In the genomic region with DNA sequence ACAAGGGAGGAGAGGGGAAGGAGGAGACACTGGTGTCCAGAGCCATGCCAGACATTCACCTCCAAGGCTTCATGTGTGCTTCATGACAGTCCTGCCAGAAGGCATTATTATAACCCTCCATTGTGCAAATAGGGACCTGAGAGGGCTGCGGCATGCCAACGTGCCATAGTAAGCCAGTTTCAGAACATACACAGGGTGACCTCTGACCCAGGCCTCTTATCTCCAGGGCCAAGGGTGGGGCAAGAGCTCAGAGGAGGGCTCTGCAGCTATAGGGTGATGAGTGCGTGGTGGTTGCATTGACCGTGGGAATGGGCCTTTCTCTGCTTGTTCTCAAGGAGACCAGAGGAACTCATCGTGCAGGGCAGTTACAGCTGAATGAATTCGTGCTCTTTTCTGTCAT, we compare ENCODE assay signal across 15 cellular contexts. TPM values are rescaled to one million over a fixed set of nuclear protein-coding genes. Genes with fewer than 3 reads are reported as not detected.
"Had no signal": no experiment of that assay in that cellular context is flagged by ENCODE, and none has a peak within 500 bp of the region (broad histone marks: within the 10 kb centered on the region; RNA-seq: fewer than 3 reads in every experiment).

No MANE protein-coding gene starts in this region.

- H3K27ac Mint-ChIP-seq: activated CD4-positive, alpha-beta memory T cell treated with anti-CD3 and anti-CD28 coated beads, Interleukin-2, amount 10 ng/mL, durations not matched to agents 7 days and 5 days; activated CD4-positive, alpha-beta T cell treated with anti-CD3 and anti-CD28 coated beads for 36 hours; activated T-cell treated with anti-CD3 and anti-CD28 coated beads, Interleukin-2, amount 50 U/mL, for 24 hours; memory B cell had no signal

- H3K9me3 Mint-ChIP-seq: activated CD4-positive, alpha-beta memory T cell treated with anti-CD3 and anti-CD28 coated beads, Interleukin-2, amount 10 ng/mL, durations not matched to agents 7 days and 5 days; activated T-cell treated with anti-CD3 and anti-CD28 coated beads, Interleukin-2, amount 50 U/mL, for 24 hours; memory B cell; stimulated activated effector memory CD8-positive, alpha-beta T cell treated with anti-CD3 and anti-CD28 coated beads, Interleukin-12 subunit alpha, Interleukin-12 subunit beta, amount 100 ng/mL, for 72 hours had no signal

- H3K4me1 ChIP-seq: prostate gland, right lobe of liver had no signal

- DNase-seq: activated CD4-positive, alpha-beta memory T cell treated with anti-CD3 and anti-CD28 coated beads, Interleukin-2, amount 10 ng/mL, durations not matched to agents 7 days and 5 days; activated CD4-positive, alpha-beta T cell treated with anti-CD3 and anti-CD28 coated beads for 36 hours; activated naive CD4-positive, alpha-beta T cell treated with anti-CD3 and anti-CD28 coated beads, Interleukin-2, amount 50 U/mL, for 16 hours; activated T-cell treated with anti-CD3 and anti-CD28 coated beads, Interleukin-2, amount 50 U/mL, for 24 hours; stimulated activated CD4-positive, alpha-beta T cell treated with anti-CD3 and anti-CD28 coated beads, Interleukin-12 subunit alpha, Interleukin-12 subunit beta, amount 100 ng/mL, for 4 hours; SW 1271 had no signal

- H3K27me3 Mint-ChIP-seq: activated CD4-positive, alpha-beta T cell treated with anti-CD3 and anti-CD28 coated beads for 36 hours; activated T-cell treated with anti-CD3 and anti-CD28 coated beads, Interleukin-2, amount 50 U/mL, for 24 hours had no signal

- H3K36me3 Mint-ChIP-seq: memory B cell; stimulated activated effector memory CD8-positive, alpha-beta T cell treated with anti-CD3 and anti-CD28 coated beads, Interleukin-12 subunit alpha, Interleukin-12 subunit beta, amount 100 ng/mL, for 72 hours had no signal

- H3K4me3 ChIP-seq: left ventricle myocardium inferior, prostate gland, right lobe of liver had no signal

- H3K4me1 Mint-ChIP-seq: activated CD4-positive, alpha-beta T cell treated with anti-CD3 and anti-CD28 coated beads for 36 hours; memory B cell; stimulated activated effector memory CD8-positive, alpha-beta T cell treated with anti-CD3 and anti-CD28 coated beads, Interleukin-12 subunit alpha, Interleukin-12 subunit beta, amount 100 ng/mL, for 72 hours had no signal

- H3K27me3 ChIP-seq: right lobe of liver had no signal

- H3K36me3 ChIP-seq: left ventricle myocardium inferior, prostate gland, right lobe of liver had no signal

- H3K4me3 Mint-ChIP-seq: activated CD4-positive, alpha-beta memory T cell treated with anti-CD3 and anti-CD28 coated beads, Interleukin-2, amount 10 ng/mL, durations not matched to agents 7 days and 5 days; activated CD4-positive, alpha-beta T cell treated with anti-CD3 and anti-CD28 coated beads for 36 hours; activated T-cell treated with anti-CD3 and anti-CD28 coated beads, Interleukin-2, amount 50 U/mL, for 24 hours; memory B cell; stimulated activated effector memory CD8-positive, alpha-beta T cell treated with anti-CD3 and anti-CD28 coated beads, Interleukin-12 subunit alpha, Interleukin-12 subunit beta, amount 100 ng/mL, for 72 hours had no signal

- H3K27ac ChIP-seq: epithelial cell of prostate, left ventricle myocardium inferior, prostate gland, right lobe of liver had no signal

- H3K9me3 ChIP-seq: left ventricle myocardium inferior, prostate gland, right lobe of liver had no signal

RNA-seq across cellular contexts. Expression of a gene that starts 9.7 kb away (rescaled TPM):
- total RNA-seq: activated CD4-positive, alpha-beta memory T cell treated with anti-CD3 and anti-CD28 coated beads, Interleukin-2, amount 10 ng/mL, durations not matched to agents 7 days and 5 days; chondrocyte; dermis microvascular lymphatic vessel endothelial cell; right lobe of liver; T-helper 2 cell treated with Interferon-gamma antibody and Interleukin-4, amounts not matched to agents 100 ng/mL and 5 ng/mL, for 36 hours had no signal
